Comparison of ENCODE assay signal across 8 cellular contexts in genomic region chr2:61677942-61678341, GRCh38.
"Had no signal": no experiment of that assay in that cellular context is flagged by ENCODE, and none has a peak within 500 bp of the region (broad histone marks: within the 10 kb centered on the region; RNA-seq: fewer than 3 reads in every experiment).

No MANE protein-coding gene starts in this region.

- H3K4me3 ChIP-seq: GM23248, HAP-1 had no signal

- H3K9me3 ChIP-seq: HAP-1 had no signal

- DNase-seq: GM23248, GOT3, H7, HFFc6, IMR-90 had no signal

- H3K9ac ChIP-seq: GM23248 had no signal

- H2AFZ ChIP-seq: GM23248 had no signal

- H3K27ac ChIP-seq: GM23248, HL-60 had no signal

- ATAC-seq: HCT116 had no signal

- H3K4me1 ChIP-seq: HAP-1 had no signal

- H3K36me3 ChIP-seq: HAP-1 had no signal
